ENCODE assay signal across 16 cellular contexts in the genomic region with DNA sequence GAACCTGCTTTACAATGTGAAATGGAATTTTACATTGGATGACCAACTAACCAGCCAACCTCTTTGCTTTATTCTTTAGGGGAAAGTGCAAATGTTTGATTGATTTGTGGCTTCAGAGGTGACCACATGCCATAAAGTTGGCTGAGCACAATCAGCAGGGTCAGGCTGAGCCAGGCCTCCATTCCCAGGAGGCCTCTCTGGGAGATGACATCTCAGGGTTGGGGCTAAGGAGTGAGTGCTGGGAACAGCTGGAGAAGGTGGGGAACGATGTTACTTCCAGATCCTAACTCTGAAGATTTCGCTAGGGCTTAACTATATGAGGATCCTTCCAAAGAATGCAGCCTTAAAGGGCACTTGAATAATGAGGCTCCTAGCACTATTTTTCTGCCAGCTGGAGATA.
"Had no signal": no experiment of that assay in that cellular context is flagged by ENCODE, and none has a peak within 500 bp of the region (broad histone marks: within the 10 kb centered on the region; RNA-seq: fewer than 3 reads in every experiment).

No MANE protein-coding gene starts in this region.

- H3K27me3 ChIP-seq: cardiac muscle cell, left lung, pancreas, right lobe of liver had no signal

- H3K27ac ChIP-seq: cardiac muscle cell, left lung, pancreas, right lobe of liver, thoracic aorta, WERI-Rb-1 had no signal

- H3K27ac Mint-ChIP-seq: mesothelial cell of epicardium; stimulated activated memory B cell treated with anti-CD40 and anti-IgM and Interleukin-4, amounts not matched to agents 10 μg/mL and 1 μg/mL and 100 μg/mL, for 72 hours; T-helper 17 cell had no signal

- H3K4me3 Mint-ChIP-seq: activated naive CD8-positive, alpha-beta T cell treated with anti-CD3 and anti-CD28 coated beads for 36 hours; activated T-helper 1 cell treated with anti-CD3 and anti-CD28 coated beads, Interleukin-12 subunit alpha, Interleukin-12 subunit beta, Interleukin-2, Interleukin-4 antibody, amounts not matched to agents 30 ng/mL and 10 ng/mL and 1 ng/mL, durations not matched to agents 14 hours and 24 hours and 36 hours; mesothelial cell of epicardium; neural crest cell; stimulated activated memory B cell treated with anti-CD40 and anti-IgM and Interleukin-4, amounts not matched to agents 10 μg/mL and 1 μg/mL and 100 μg/mL, for 72 hours had no signal

- H3K36me3 ChIP-seq: cardiac muscle cell, left lung, pancreas, right lobe of liver, WERI-Rb-1 had no signal

- H3K9me3 ChIP-seq: left lung, pancreas, right lobe of liver, thoracic aorta had no signal

- H3K4me1 Mint-ChIP-seq: activated naive CD8-positive, alpha-beta T cell treated with anti-CD3 and anti-CD28 coated beads for 36 hours; stimulated activated memory B cell treated with anti-CD40 and anti-IgM and Interleukin-4, amounts not matched to agents 10 μg/mL and 1 μg/mL and 100 μg/mL, for 72 hours had no signal

- H3K36me3 Mint-ChIP-seq: mesothelial cell of epicardium; stimulated activated memory B cell treated with anti-CD40 and anti-IgM and Interleukin-4, amounts not matched to agents 10 μg/mL and 1 μg/mL and 100 μg/mL, for 72 hours had no signal

- ATAC-seq: left lung; pancreas; right lobe of liver; stimulated activated memory B cell treated with anti-CD40 and anti-IgM and Interleukin-4, amounts not matched to agents 10 μg/mL and 1 μg/mL and 100 μg/mL, for 72 hours; T-helper 17 cell had no signal

- H3K9me3 Mint-ChIP-seq: activated naive CD8-positive, alpha-beta T cell treated with anti-CD3 and anti-CD28 coated beads for 36 hours; activated T-helper 1 cell treated with anti-CD3 and anti-CD28 coated beads, Interleukin-12 subunit alpha, Interleukin-12 subunit beta, Interleukin-2, Interleukin-4 antibody, amounts not matched to agents 30 ng/mL and 10 ng/mL and 1 ng/mL, durations not matched to agents 14 hours and 24 hours and 36 hours; mesothelial cell of epicardium; neural crest cell; stimulated activated memory B cell treated with anti-CD40 and anti-IgM and Interleukin-4, amounts not matched to agents 10 μg/mL and 1 μg/mL and 100 μg/mL, for 72 hours had no signal

- DNase-seq: activated gamma-delta T cell treated with Interleukin-2 at 50 U/mL for 16 hours; activated naive CD8-positive, alpha-beta T cell treated with anti-CD3 and anti-CD28 coated beads for 36 hours; amniotic stem cell; foreskin melanocyte; left lung; pancreas; stimulated activated CD4-positive, alpha-beta T cell treated with anti-CD3 and anti-CD28 coated beads, Interleukin-4, amount 100 ng/mL, for 4 hours; T-helper 17 cell; WERI-Rb-1 had no signal

- H3K4me3 ChIP-seq: cardiac muscle cell, left lung, pancreas, right lobe of liver, thoracic aorta had no signal

- H3K4me1 ChIP-seq: left lung, pancreas, right lobe of liver had no signal

- H3K27me3 Mint-ChIP-seq: activated naive CD8-positive, alpha-beta T cell treated with anti-CD3 and anti-CD28 coated beads for 36 hours; stimulated activated memory B cell treated with anti-CD40 and anti-IgM and Interleukin-4, amounts not matched to agents 10 μg/mL and 1 μg/mL and 100 μg/mL, for 72 hours; T-helper 17 cell had no signal
